10 cellular contexts compared by ENCODE assay signal in the genomic region with DNA sequence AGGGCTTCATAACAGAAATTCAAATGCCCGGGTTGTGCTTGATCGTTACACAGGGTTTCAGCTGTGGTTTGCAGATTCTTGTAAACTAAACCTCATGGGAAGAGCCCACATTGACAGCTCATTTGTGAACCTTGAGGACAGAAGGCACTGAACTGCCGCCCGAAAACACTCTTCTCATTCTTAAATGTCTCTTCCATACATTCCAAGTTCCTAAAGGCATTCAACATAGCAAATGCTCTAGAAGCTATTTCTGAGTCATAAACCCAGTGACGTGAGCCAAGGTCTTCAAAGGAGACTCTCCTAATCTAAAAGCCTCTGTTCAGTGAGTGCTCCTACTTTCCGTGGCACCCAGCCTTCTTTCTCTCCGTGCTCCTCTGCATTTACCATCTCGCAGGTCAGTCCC.
DNase-seq lines count a peak whose midpoint lies in the region; ATAC-seq, FAIRE-seq and TF ChIP-seq lines count a peak whose summit lies in the region.
"Had no signal": no experiment of that assay in that cellular context is flagged by ENCODE, and none has a peak within 500 bp of the region (broad histone marks: within the 10 kb centered on the region; RNA-seq: fewer than 3 reads in every experiment).

No MANE protein-coding gene starts in this region.

- no peak for FAIRE-seq in H1 (lab: Jason Lieb, UNC)

- H2BK20ac ChIP-seq in H1 (ENCODE audit: low read length): peak overlapping the region; percentile 88

- H3K27ac ChIP-seq in MM.1S (ENCODE audit: low read length) (no peak overlapping the region), H1 (ENCODE audit: low read depth, low read length) (no peak overlapping the region), tibial artery (no peak overlapping the region)

- H3K36me3 ChIP-seq in MM.1S (replicated peaks; ENCODE audit: insufficient read depth, low read length) (no peaks in the 10 kb centered on the region), H1 (ENCODE audit: control insufficient read depth in 2 of 4, insufficient read depth in 4 of 4, low read length in 3 of 4) (no peaks in the 10 kb centered on the region), tibial artery (no peaks in the 10 kb centered on the region)

- no peak overlapping the region for H2BK5ac ChIP-seq in H1 (ENCODE audit: low read depth, low read length)

- H4K91ac ChIP-seq in H1 (replicated peaks; ENCODE audit: insufficient read length, low read length): no peak overlapping the region

- TF ChIP-seq RAD21 in H1 (IDR thresholded peaks at IDR 0.05 in 1 of 2, conservative IDR thresholded peaks at IDR 0.05 in 1 of 2; ENCODE audit: low read depth in 2 of 2, low read length in 2 of 2): no peak

- H3K14ac ChIP-seq in H1 (ENCODE audit: insufficient read length): no peak overlapping the region

- no peak overlapping the region for H4K8ac ChIP-seq in H1 (ENCODE audit: extremely low read depth, insufficient read depth, low read length)

- H3K18ac ChIP-seq in H1 (ENCODE audit: extremely low read depth, low read length): no peak overlapping the region

- H2BK12ac ChIP-seq in H1 (ENCODE audit: low read depth, low read length): no peak overlapping the region

- H3K56ac ChIP-seq in H1 (replicated peaks; ENCODE audit: insufficient read length, low read depth, low read length): no peak overlapping the region

- no peaks in the 10 kb centered on the region for H3K9me2 ChIP-seq in MM.1S (replicated peaks; ENCODE audit: insufficient read depth, low read length)

- TF ChIP-seq CTCF in MM.1S (IDR thresholded peaks at IDR 0.05; ENCODE audit: low read length): no peak
- TF ChIP-seq CTCF in H1 (IDR thresholded peaks at IDR 0.05; ENCODE audit: control extremely low read depth in 1 of 3, insufficient read depth in 1 of 3, low read depth in 1 of 3, low read length in 3 of 3): no peak
- no peak for TF ChIP-seq CTCF in tibial artery (IDR thresholded peaks at IDR 0.05)

- no peak overlapping the region for H3K23ac ChIP-seq in H1 (ENCODE audit: insufficient read length)

- H3K4me3 ChIP-seq in MM.1S (ENCODE audit: low read length) (peak overlapping the region; percentile 34; the same call in 1 of the 2 replicates), H1 (ENCODE audit: extremely low read depth in 1 of 4, insufficient read depth in 2 of 4, low read depth in 3 of 4, low read length in 4 of 4) (no peak overlapping the region), tibial artery (peak overlapping the region in 1 of 2 donors; percentile 38)

- H4K20me1 ChIP-seq in MM.1S (ENCODE audit: insufficient read depth, low read length): no peaks in the 10 kb centered on the region
- H4K20me1 ChIP-seq in H1 (replicated peaks in 1 of 2; ENCODE audit: control insufficient read depth in 1 of 2, insufficient read depth in 2 of 2, low read length in 2 of 2): no peaks in the 10 kb centered on the region

- no peak overlapping the region for H4K5ac ChIP-seq in H1 (ENCODE audit: insufficient read length, low read depth, low read length)

- no peaks in the 10 kb centered on the region for H3K27me3 ChIP-seq in MM.1S (replicated peaks; ENCODE audit: insufficient read depth, low read length)
- H3K27me3 ChIP-seq in H1 (replicated peaks in 1 of 4; ENCODE audit: control insufficient read depth in 3 of 4, extremely low read depth in 1 of 4, insufficient read depth in 3 of 4, low read length in 3 of 4): no peaks in the 10 kb centered on the region
- no peaks in the 10 kb centered on the region for H3K27me3 ChIP-seq in tibial artery

- no peak for TF ChIP-seq EP300 in H1 (IDR thresholded peaks at IDR 0.05; ENCODE audit: borderline replicate concordance in 1 of 2, low read depth in 2 of 2, low read length in 2 of 2)

- DNase-seq in Daoy (ENCODE audit: low read depth): peak; percentile 49
- no peak for DNase-seq in MM.1S
- DNase-seq in H1 (ENCODE audit: low read depth in 1 of 2, low spot score in 2 of 2): no peak
- DNase-seq in non-pigmented ciliary epithelial cell (ENCODE audit: low read depth): peak; percentile 14
- DNase-seq in tibial artery: no peak
- DNase-seq in activated effector memory CD4-positive, alpha-beta T cell treated with anti-CD3 and anti-CD28 coated beads, Interleukin-2, amount 50 U/mL, for 16 hours: no peak
- no peak for DNase-seq in DMS 273 treated with DMSO at 0.1 percent for 48 hours (lab: John Stamatoyannopoulos, UW)
- DNase-seq: activated B cell treated with CpG ODN at 0.5 μM for 24 hours, GDM1 had no signal

- no peak overlapping the region for H2BK120ac ChIP-seq in H1 (replicated peaks; ENCODE audit: low read depth, low read length)

- H2AFZ ChIP-seq in MM.1S (ENCODE audit: low read length) (peak overlapping the region; percentile 35), H1 (ENCODE audit: low read length) (no peak overlapping the region)

- CTCF ChIA-PET in H1 (lab: Charles Lee; ENCODE audit: partially characterized antibody): interaction anchor here (0.9 to 3.6 kb wide), 16 partner anchors 13 to 592 kb away, joined by 3 to 32 read pairs (median 8); no protein-coding TSS in a partner anchor

- no peaks in the 10 kb centered on the region for H3F3A ChIP-seq in MM.1S (ENCODE audit: insufficient read depth, low read length)

- H3K4me2 ChIP-seq in MM.1S (ENCODE audit: low read depth, low read length): peak overlapping the region; percentile 53
- H3K4me2 ChIP-seq in H1 (ENCODE audit: insufficient read depth in 1 of 2, low read depth in 2 of 2, low read length in 2 of 2): no peak overlapping the region

- no peaks in the 10 kb centered on the region for H3K23me2 ChIP-seq in H1 (ENCODE audit: low read depth, low read length)

- no peak overlapping the region for H2BK15ac ChIP-seq in H1 (ENCODE audit: low read length)

- intact Hi-C loops in tibial artery (cut with DNase I; ENCODE audit: low total_unique reads): no loop called here

- H2AK5ac ChIP-seq in H1 (ENCODE audit: low read depth, low read length): no peak overlapping the region

- no peak overlapping the region for H3K4ac ChIP-seq in H1 (replicated peaks; ENCODE audit: insufficient read length, low read depth, low read length)

- H3K9me3 ChIP-seq in MM.1S (replicated peaks; ENCODE audit: insufficient read depth, low read length) (no peaks in the 10 kb centered on the region), H1 (ENCODE audit: insufficient read depth in 2 of 2, low read depth in 1 of 2, low read length in 1 of 2) (no peaks in the 10 kb centered on the region), tibial artery (no peaks in the 10 kb centered on the region)

- no peaks in the 10 kb centered on the region for H3K79me1 ChIP-seq in H1 (ENCODE audit: low read depth, low read length)

- H3K4me1 ChIP-seq in MM.1S (ENCODE audit: low read length) (no peaks in the 10 kb centered on the region), H1 (replicated peaks in 1 of 4; ENCODE audit: control insufficient read depth in 3 of 4, insufficient read depth in 4 of 4, low read length in 3 of 4) (peaks cover 0 to 2% (median 0%) of the 10 kb centered on the region in 4 experiments; a peak in 2 of 7 replicates), tibial artery (peaks cover 0 to 21% (median 0%) of the 10 kb centered on the region in 4 donors)

- H3K9ac ChIP-seq in MM.1S (ENCODE audit: low read length) (peak overlapping the region; percentile 2; the same call in 1 of the 2 replicates), H1 (replicated peaks in 1 of 4; ENCODE audit: extremely low read depth in 1 of 4, low read depth in 3 of 4, low read length in 3 of 4) (no peak overlapping the region)

- TF ChIP-seq POLR2A in H1 (IDR thresholded peaks at IDR 0.05; ENCODE audit: control extremely low read depth in 1 of 2, low read depth in 2 of 2, low read length in 2 of 2): no peak

- H3K79me2 ChIP-seq in MM.1S (ENCODE audit: low read length) (no peaks in the 10 kb centered on the region), H1 (ENCODE audit: control insufficient read depth in 1 of 2, insufficient read depth in 2 of 2, low read length in 2 of 2) (no peaks in the 10 kb centered on the region)

- ATAC-seq in GM19023 (IDR thresholded peaks at IDR 0.05; ENCODE audit: unreplicated experiment): no peak

- 89% methylated on average over 8 of the region's 8 CpGs; no CpG with 5 or more reads in 1 of the 2 experiments for WGBS in H1 (ENCODE audit: extremely low coverage in 1 of 2, insufficient coverage in 1 of 2, insufficient read length in 1 of 2, insufficient replicate concordance in 2 of 2, low coverage in 1 of 2, low lambda C conversion rate in 2 of 2, missing lambda C conversion rate in 1 of 2), 2 experiments

- POLR2A ChIA-PET in H1 (lab: Charles Lee; ENCODE audit: partially characterized antibody): no interaction called here

TF ChIP-seq in H1, 55 proteins besides CTCF, POLR2A, EP300 and RAD21:
- TF ChIP-seq FOSL1 (IDR thresholded peaks at IDR 0.05; ENCODE audit: insufficient read depth, low read depth, low read length): no peak
- TF ChIP-seq SP1 (IDR thresholded peaks at IDR 0.05; ENCODE audit: low read depth, low read length): no peak

Comparison
In these comparisons a context has a peak if more than half of its experiments do, and no peak if none do; other contexts are left out.
1. DNase-seq: peak in Daoy (single experiment) and non-pigmented ciliary epithelial cell (single experiment); none in MM.1S (single experiment), H1 (0 of 2), tibial artery (0 of 2), activated effector memory CD4-positive, alpha-beta T cell treated with anti-CD3 and anti-CD28 coated beads, Interleukin-2, amount 50 U/mL, for 16 hours (single experiment) and DMS 273 treated with DMSO at 0.1 percent for 48 hours (single experiment).